In the genomic region with DNA sequence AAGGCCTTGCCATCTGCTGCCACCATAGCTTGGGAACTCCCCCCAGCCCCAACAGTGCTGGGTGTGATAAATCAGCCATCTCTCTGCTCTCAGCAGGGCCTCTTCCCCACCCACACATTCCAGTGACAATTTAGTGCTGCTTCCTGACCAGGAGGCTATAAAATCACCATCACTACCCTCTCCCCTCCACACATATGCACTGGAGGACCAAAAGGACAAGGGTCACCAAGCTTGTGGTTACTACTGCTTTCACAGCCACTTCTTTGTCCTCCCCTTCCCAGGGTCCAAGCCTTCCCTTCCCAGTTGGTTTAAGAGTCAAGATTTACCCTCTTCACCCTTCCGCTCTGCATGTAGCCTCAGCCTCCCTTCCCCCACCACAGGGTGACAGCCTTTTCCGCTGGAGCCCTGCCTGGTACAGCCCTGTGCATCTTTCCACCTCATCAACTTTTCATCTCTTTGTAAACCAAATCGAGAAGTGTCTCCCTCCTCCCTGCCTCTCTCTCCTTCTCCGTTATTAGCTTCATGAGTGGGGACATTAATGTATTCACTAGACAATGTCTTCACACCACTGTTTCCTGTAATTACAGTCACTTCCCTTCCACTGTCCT, we compare ENCODE assay signal across 14 cellular contexts. TPM values are rescaled to one million over a fixed set of nuclear protein-coding genes. Genes with fewer than 3 reads are reported as not detected.
A peak's percentile ranks its signal among the peaks of the same experiment; 100 is the strongest.
DNase-seq lines count a peak whose midpoint lies in the region; ATAC-seq and TF ChIP-seq lines count a peak whose summit lies in the region.
"Had no signal": no experiment of that assay in that cellular context is flagged by ENCODE, and none has a peak within 500 bp of the region (broad histone marks: within the 10 kb centered on the region; RNA-seq: fewer than 3 reads in every experiment).

No MANE protein-coding gene starts in this region.

- H3K9me3 Mint-ChIP-seq in activated naive CD4-positive, alpha-beta T cell treated with anti-CD3 and anti-CD28 coated beads, Interleukin-2, amount 10 ng/mL, durations not matched to agents 7 days and 5 days: no peaks in the 10 kb centered on the region
- no peaks in the 10 kb centered on the region for H3K9me3 Mint-ChIP-seq in dendritic cell treated with granulocyte-macrophage colony-stimulating factor and Interleukin-4, amounts not matched to agents 40 ng/mL and 50 ng/mL, for 4 days
- no peaks in the 10 kb centered on the region for H3K9me3 Mint-ChIP-seq in stimulated activated naive B cell treated with anti-CD40 and anti-IgM and Interleukin-4, amounts not matched to agents 10 μg/mL and 1 μg/mL and 100 μg/mL, for 72 hours

- intact Hi-C loops in dendritic cell treated with granulocyte-macrophage colony-stimulating factor and Interleukin-4, amounts not matched to agents 40 ng/mL and 50 ng/mL, for 4 days (cut with micrococcal nuclease): no loop called here
- intact Hi-C loops in left ventricle myocardium inferior (cut with micrococcal nuclease): no loop called here

- no peaks in the 10 kb centered on the region for H3K27me3 Mint-ChIP-seq in activated naive CD4-positive, alpha-beta T cell treated with anti-CD3 and anti-CD28 coated beads, Interleukin-2, amount 10 ng/mL, durations not matched to agents 7 days and 5 days
- H3K27me3 Mint-ChIP-seq in dendritic cell treated with granulocyte-macrophage colony-stimulating factor and Interleukin-4, amounts not matched to agents 40 ng/mL and 50 ng/mL, for 4 days: no peaks in the 10 kb centered on the region
- H3K27me3 Mint-ChIP-seq in stimulated activated naive B cell treated with anti-CD40 and anti-IgM and Interleukin-4, amounts not matched to agents 10 μg/mL and 1 μg/mL and 100 μg/mL, for 72 hours: no peaks in the 10 kb centered on the region

- H3K27ac ChIP-seq in left ventricle myocardium inferior (replicated peaks): no peak overlapping the region
- H3K27ac ChIP-seq: tibial nerve had no signal

- TF ChIP-seq CTCF in left ventricle myocardium inferior (IDR thresholded peaks at IDR 0.05; ENCODE audit: borderline replicate concordance): no peak

- CTCF ChIA-PET in activated naive CD4-positive, alpha-beta T cell treated with anti-CD3 and anti-CD28 coated beads, Interleukin-2, amount 10 ng/mL, durations not matched to agents 7 days and 5 days (lab: Charles Lee): interaction anchor here (1.3 to 1.7 kb wide), 4 partner anchors 12 to 96 kb away, joined by 3 to 10 read pairs (median 4); partner anchors contain the start of gene PRMT5

- no peak overlapping the region for H3K4me3 ChIP-seq in left ventricle myocardium inferior
- H3K4me3 ChIP-seq: tibial nerve had no signal

- H3K36me3 ChIP-seq in left ventricle myocardium inferior: peaks cover 45% of the 10 kb centered on the region

- H3K4me3 Mint-ChIP-seq in activated naive CD4-positive, alpha-beta T cell treated with anti-CD3 and anti-CD28 coated beads, Interleukin-2, amount 10 ng/mL, durations not matched to agents 7 days and 5 days: no peak overlapping the region
- H3K4me3 Mint-ChIP-seq in dendritic cell treated with granulocyte-macrophage colony-stimulating factor and Interleukin-4, amounts not matched to agents 40 ng/mL and 50 ng/mL, for 4 days: no peak overlapping the region
- H3K4me3 Mint-ChIP-seq in stimulated activated naive B cell treated with anti-CD40 and anti-IgM and Interleukin-4, amounts not matched to agents 10 μg/mL and 1 μg/mL and 100 μg/mL, for 72 hours: no peak overlapping the region

- peaks cover 67% of the 10 kb centered on the region for H3K4me1 Mint-ChIP-seq in activated naive CD4-positive, alpha-beta T cell treated with anti-CD3 and anti-CD28 coated beads, Interleukin-2, amount 10 ng/mL, durations not matched to agents 7 days and 5 days
- H3K4me1 Mint-ChIP-seq in dendritic cell treated with granulocyte-macrophage colony-stimulating factor and Interleukin-4, amounts not matched to agents 40 ng/mL and 50 ng/mL, for 4 days (ENCODE audit: low read depth): peaks cover 29% of the 10 kb centered on the region
- H3K4me1 Mint-ChIP-seq in stimulated activated naive B cell treated with anti-CD40 and anti-IgM and Interleukin-4, amounts not matched to agents 10 μg/mL and 1 μg/mL and 100 μg/mL, for 72 hours: peaks cover 31 to 46% of the 10 kb centered on the region in 2 donors

- peak; percentile 12 to 38 for ATAC-seq in stimulated activated naive B cell treated with anti-CD40 and anti-IgM and Interleukin-4, amounts not matched to agents 10 μg/mL and 1 μg/mL and 100 μg/mL, for 72 hours (replicated peaks)
- ATAC-seq: left ventricle myocardium superior had no signal

- no peaks in the 10 kb centered on the region for H3K9me3 ChIP-seq in left ventricle myocardium inferior (replicated peaks)
- H3K9me3 ChIP-seq: BE2C, tibial nerve had no signal

- peaks cover 49% of the 10 kb centered on the region for H3K36me3 Mint-ChIP-seq in activated naive CD4-positive, alpha-beta T cell treated with anti-CD3 and anti-CD28 coated beads, Interleukin-2, amount 10 ng/mL, durations not matched to agents 7 days and 5 days
- peaks cover 58% of the 10 kb centered on the region for H3K36me3 Mint-ChIP-seq in dendritic cell treated with granulocyte-macrophage colony-stimulating factor and Interleukin-4, amounts not matched to agents 40 ng/mL and 50 ng/mL, for 4 days (ENCODE audit: low read depth)
- H3K36me3 Mint-ChIP-seq in stimulated activated naive B cell treated with anti-CD40 and anti-IgM and Interleukin-4, amounts not matched to agents 10 μg/mL and 1 μg/mL and 100 μg/mL, for 72 hours: peaks cover 41 to 63% of the 10 kb centered on the region in 2 donors

- H3K27me3 ChIP-seq in left ventricle myocardium inferior (ENCODE audit: low read depth): no peaks in the 10 kb centered on the region
- H3K27me3 ChIP-seq: BE2C, tibial nerve had no signal

- peak overlapping the region; percentile 56 for H3K27ac Mint-ChIP-seq in activated naive CD4-positive, alpha-beta T cell treated with anti-CD3 and anti-CD28 coated beads, Interleukin-2, amount 10 ng/mL, durations not matched to agents 7 days and 5 days
- H3K27ac Mint-ChIP-seq in dendritic cell treated with granulocyte-macrophage colony-stimulating factor and Interleukin-4, amounts not matched to agents 40 ng/mL and 50 ng/mL, for 4 days: peak overlapping the region; percentile 12
- peak overlapping the region; percentile 81 for H3K27ac Mint-ChIP-seq in stimulated activated naive B cell treated with anti-CD40 and anti-IgM and Interleukin-4, amounts not matched to agents 10 μg/mL and 1 μg/mL and 100 μg/mL, for 72 hours

- H3K4me1 ChIP-seq in left ventricle myocardium inferior: peaks cover 31% of the 10 kb centered on the region

- no peak for DNase-seq in activated naive CD4-positive, alpha-beta T cell treated with anti-CD3 and anti-CD28 coated beads, Interleukin-2, amount 10 ng/mL, durations not matched to agents 7 days and 5 days
- DNase-seq in activated naive CD4-positive, alpha-beta T cell (lab: John Stamatoyannopoulos, UW): no peak
- DNase-seq in NCI-H82 treated with DMSO at 0.1 percent for 48 hours (lab: John Stamatoyannopoulos, UW; ENCODE audit: unreplicated experiment) (peak; percentile 93), left ventricle myocardium inferior (no peak), Ammon's horn (ENCODE audit: low spot score) (no peak), medulla oblongata (ENCODE audit: extremely low spot score) (no peak)
- no peak for DNase-seq in stimulated activated naive B cell treated with anti-CD40 and anti-IgM and Interleukin-4, amounts not matched to agents 10 μg/mL and 1 μg/mL and 100 μg/mL, for 72 hours
- DNase-seq: BE2C; effector memory CD4-positive, alpha-beta T cell; left ventricle myocardium superior; NCI-H1930 had no signal

RNA-seq across cellular contexts. Expression of gene PSMB5, which starts 9.4 kb away (rescaled TPM):
- 118 TPM for total RNA-seq in left ventricle myocardium inferior

RNA-seq across cellular contexts. Expression of gene C14orf93, which starts 15.3 kb away (rescaled TPM):
- 4.9 TPM for total RNA-seq in left ventricle myocardium inferior

RNA-seq across cellular contexts. Expression of gene PSMB11, which starts 16.7 kb away (rescaled TPM):
- not detected for total RNA-seq in left ventricle myocardium inferior
- total RNA-seq: glomerular endothelial cell, left ventricle myocardium superior, tibial nerve had no signal

RNA-seq across cellular contexts. Expression of gene CDH24, which starts 32.0 kb away (rescaled TPM):
- total RNA-seq in left ventricle myocardium inferior: 2.1 TPM

RNA-seq across cellular contexts. Expression of gene AJUBA, which starts 42.9 kb away (rescaled TPM):
- total RNA-seq in left ventricle myocardium inferior: 7.2 TPM

Comparison
In these comparisons a context has a peak if more than half of its experiments do, and no peak if none do; other contexts are left out.
1. H3K27ac Mint-ChIP-seq: peak in every context shown above with its lines; median percentile 81 in stimulated activated naive B cell treated with anti-CD40 and anti-IgM and Interleukin-4, amounts not matched to agents 10 μg/mL and 1 μg/mL and 100 μg/mL, for 72 hours; 56 in activated naive CD4-positive, alpha-beta T cell treated with anti-CD3 and anti-CD28 coated beads, Interleukin-2, amount 10 ng/mL, durations not matched to agents 7 days and 5 days; 12 in dendritic cell treated with granulocyte-macrophage colony-stimulating factor and Interleukin-4, amounts not matched to agents 40 ng/mL and 50 ng/mL, for 4 days.